14 cellular contexts compared by ENCODE assay signal in the genomic region with DNA sequence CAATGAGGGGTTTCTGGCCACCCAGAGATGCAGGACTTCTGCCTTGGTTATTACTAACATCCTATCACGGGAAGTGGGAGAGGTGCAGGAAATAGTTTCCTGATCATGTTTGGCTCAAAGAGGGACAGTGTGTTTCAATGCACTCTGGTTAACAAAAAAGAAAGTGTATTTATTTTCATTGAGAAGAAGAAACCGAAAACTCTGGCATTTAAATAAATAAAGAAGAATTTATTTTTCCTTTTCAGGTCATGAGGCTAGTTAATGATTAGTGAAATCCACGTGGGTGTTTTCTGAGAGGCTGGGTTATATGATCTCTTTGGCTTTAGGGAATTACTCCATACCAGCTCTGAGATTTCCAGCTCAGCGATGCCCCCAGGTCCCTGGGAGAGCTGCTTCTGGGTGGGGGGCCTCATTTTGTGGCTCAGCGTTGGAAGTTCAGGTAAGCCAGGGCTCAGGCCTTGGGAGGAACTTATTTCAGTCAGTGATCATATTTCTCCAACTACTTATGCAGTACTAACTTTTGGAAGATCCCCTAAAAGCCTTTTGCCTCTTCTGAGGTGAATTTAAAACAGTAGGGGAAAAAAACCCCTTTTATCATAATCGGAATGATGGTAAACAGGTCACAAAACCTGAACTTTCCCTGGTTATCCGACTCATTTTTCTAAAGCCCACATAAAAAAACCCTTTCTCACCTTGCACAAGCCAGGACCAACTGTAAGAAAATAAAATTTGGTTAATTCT. TPM values are rescaled to one million over a fixed set of nuclear protein-coding genes. Genes with fewer than 3 reads are reported as not detected.
DNase-seq lines count a peak whose midpoint lies in the region; ATAC-seq and TF ChIP-seq lines count a peak whose summit lies in the region.
"Had no signal": no experiment of that assay in that cellular context is flagged by ENCODE, and none has a peak within 500 bp of the region (broad histone marks: within the 10 kb centered on the region; RNA-seq: fewer than 3 reads in every experiment).

PLA1A (plus strand) TSS at position 338 of the 741 bp plus-strand sequence; CDS start at position 367, 29 bp downstream.

- H3K4me3 ChIP-seq in GM08714 (ENCODE audit: low read length), result peak within 1 kb of the TSS; percentile 36; the same call in 1 of the 2 replicates
- H3K4me3 ChIP-seq in fibroblast of pulmonary artery (replicated peaks; ENCODE audit: low read depth, low read length), result no peak within 1 kb of the TSS
- no peak within 1 kb of the TSS for H3K4me3 ChIP-seq in prostate gland
- no peak within 1 kb of the TSS for H3K4me3 ChIP-seq in foreskin fibroblast (ENCODE audit: low read depth in 1 of 2, low read length in 2 of 2)
- H3K4me3 ChIP-seq in CD8-positive, alpha-beta memory T cell (ENCODE audit: low read length), result no peak within 1 kb of the TSS
- H3K4me3 ChIP-seq: tibial nerve had no signal

- TF ChIP-seq CTCF in fibroblast of pulmonary artery (IDR thresholded peaks at IDR 0.05; ENCODE audit: low read length, missing control alignments) (no peak), prostate gland (IDR thresholded peaks at IDR 0.05) (no peak), foreskin fibroblast (IDR thresholded peaks at IDR 0.05; ENCODE audit: low read depth, low read length) (no peak)

- 43% methylated on average over 7 of the region's 7 CpGs for WGBS in prostate gland

- intact Hi-C loops in prostate gland (cut with DNase I), result no loop called here

- no peaks in the 10 kb centered on the region for H3K36me3 ChIP-seq in prostate gland
- no peaks in the 10 kb centered on the region for H3K36me3 ChIP-seq in CD8-positive, alpha-beta memory T cell (ENCODE audit: insufficient read depth, low read length)
- H3K36me3 ChIP-seq: tibial nerve had no signal

- peak; percentile 11 for ATAC-seq in HG03457 (IDR thresholded peaks at IDR 0.05; ENCODE audit: unreplicated experiment)
- ATAC-seq: naive thymus-derived CD4-positive, alpha-beta T cell had no signal

- H3K4me3 Mint-ChIP-seq in CD8-positive, alpha-beta memory T cell, result no peak within 1 kb of the TSS
- H3K4me3 Mint-ChIP-seq: central memory CD8-positive, alpha-beta T cell; naive thymus-derived CD4-positive, alpha-beta T cell; T-helper 2 cell treated with Interferon-gamma antibody and Interleukin-4, amounts not matched to agents 5 μg/mL and 100 μg/mL, for 36 hours had no signal

- peak within 1 kb of the TSS in 1 of 8 donors; percentile 52 for H3K27ac Mint-ChIP-seq in CD8-positive, alpha-beta memory T cell
- H3K27ac Mint-ChIP-seq: T-helper 2 cell treated with Interferon-gamma antibody and Interleukin-4, amounts not matched to agents 5 μg/mL and 100 μg/mL, for 36 hours had no signal

- DNase-seq in fibroblast of pulmonary artery (ENCODE audit: low read depth) (peak; percentile 36), prostate gland (ENCODE audit: low spot score) (no peak), putamen (ENCODE audit: low spot score) (no peak), T1000 (lab: John Stamatoyannopoulos, UW) (no peak), foreskin fibroblast (no peak)
- DNase-seq in CD8-positive, alpha-beta memory T cell, result no peak
- DNase-seq: head of caudate nucleus; naive thymus-derived CD4-positive, alpha-beta T cell; stimulated activated CD4-positive, alpha-beta T cell treated with anti-CD3 and anti-CD28 coated beads, Interleukin-4, amount 100 ng/mL, for 24 hours had no signal

- no peak for TF ChIP-seq POLR2A in prostate gland (IDR thresholded peaks at IDR 0.05)

- H3K9me3 Mint-ChIP-seq in CD8-positive, alpha-beta memory T cell, result no peaks in the 10 kb centered on the region
- H3K9me3 Mint-ChIP-seq: central memory CD8-positive, alpha-beta T cell; T-helper 2 cell treated with Interferon-gamma antibody and Interleukin-4, amounts not matched to agents 5 μg/mL and 100 μg/mL, for 36 hours had no signal

- H3K9me3 ChIP-seq in prostate gland, result no peaks in the 10 kb centered on the region
- no peaks in the 10 kb centered on the region for H3K9me3 ChIP-seq in CD8-positive, alpha-beta memory T cell (ENCODE audit: low read length)
- H3K9me3 ChIP-seq: tibial nerve had no signal

- H3K36me3 Mint-ChIP-seq in CD8-positive, alpha-beta memory T cell, result no peaks in the 10 kb centered on the region
- H3K36me3 Mint-ChIP-seq: naive thymus-derived CD4-positive, alpha-beta T cell had no signal

- POLR2A ChIA-PET in CD8-positive, alpha-beta memory T cell (lab: Charles Lee), result no interaction called here

- H3K27me3 ChIP-seq in prostate gland (replicated peaks; ENCODE audit: insufficient read depth), result no peaks in the 10 kb centered on the region
- H3K27me3 ChIP-seq in CD8-positive, alpha-beta memory T cell (ENCODE audit: insufficient read depth, low read length, poor library complexity, severe bottlenecking), result no peaks in the 10 kb centered on the region
- H3K27me3 ChIP-seq: tibial nerve had no signal

- H3K27ac ChIP-seq in prostate gland, result peak within 1 kb of the TSS; percentile 18 to 52
- no peak within 1 kb of the TSS for H3K27ac ChIP-seq in CD8-positive, alpha-beta memory T cell (ENCODE audit: low read depth, low read length)

- no peaks in the 10 kb centered on the region for H3K4me1 Mint-ChIP-seq in CD8-positive, alpha-beta memory T cell
- H3K4me1 Mint-ChIP-seq: central memory CD8-positive, alpha-beta T cell had no signal

- CTCF ChIA-PET in CD8-positive, alpha-beta memory T cell (lab: Charles Lee), result no interaction called here

- peaks cover 6% of the 10 kb centered on the region for H3K4me1 ChIP-seq in prostate gland (replicated peaks)
- no peaks in the 10 kb centered on the region for H3K4me1 ChIP-seq in CD8-positive, alpha-beta memory T cell (ENCODE audit: insufficient read depth, low read length)

- H3K27me3 Mint-ChIP-seq in CD8-positive, alpha-beta memory T cell, result peaks cover 0 to 4% of the 10 kb centered on the region in 2 donors

RNA-seq across cellular contexts. Expression of gene PLA1A, which starts in this region (rescaled TPM):
- total RNA-seq in prostate gland, result 1 to 10 TPM; 2.8 to 9.1 TPM
- total RNA-seq in CD8-positive, alpha-beta memory T cell, result under 1 TPM in 1 of 2 experiments, not detected in 1; 0.16 TPM
- polyA plus RNA-seq in CD8-positive, alpha-beta memory T cell, result not detected
- polyA plus RNA-seq: naive thymus-derived CD4-positive, alpha-beta T cell had no signal
